ENCODE assay signal across 1 cellular context in the genomic region with DNA sequence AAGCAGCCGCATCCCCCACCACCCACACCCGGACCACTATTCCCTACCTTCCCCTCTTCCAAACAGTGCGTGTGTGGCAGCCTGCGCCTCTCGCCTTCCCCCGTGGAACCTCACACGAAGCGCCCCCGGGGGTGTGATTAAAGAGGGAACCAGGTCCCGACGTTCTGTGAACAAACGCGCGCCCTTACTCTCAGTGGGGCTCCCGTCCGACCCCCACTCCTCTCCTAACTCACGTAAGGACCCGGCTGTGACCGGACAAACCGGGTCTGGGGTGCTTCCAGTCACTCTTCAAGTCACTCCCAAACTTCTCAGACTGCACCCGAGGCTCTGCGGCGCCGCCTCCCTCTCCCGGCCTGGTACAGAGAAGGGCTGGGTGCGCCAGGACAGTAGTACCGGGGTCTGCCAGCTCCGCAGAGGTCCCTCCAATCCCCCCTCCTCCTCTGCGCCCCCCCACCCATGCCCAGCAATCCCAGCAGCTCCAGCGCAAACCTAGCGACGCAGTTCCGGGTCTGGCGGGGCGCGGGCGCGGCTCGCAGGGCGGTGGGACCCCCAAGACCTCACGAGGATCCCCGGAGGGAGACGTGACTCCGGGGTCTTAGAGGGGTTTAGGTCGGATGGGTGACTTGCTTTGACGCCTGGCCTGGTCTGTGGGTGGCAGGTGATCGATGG.
TF ChIP-seq lines count a peak whose summit lies in the region.

No MANE protein-coding gene starts in this region.

TF ChIP-seq in HCT116, 20 proteins besides CTCF, POLR2A, EP300 and RAD21:
- no peak for TF ChIP-seq CEBPB (IDR thresholded peaks at IDR 0.05; ENCODE audit: low read depth)
- no peak for TF ChIP-seq TCF7L2 (IDR thresholded peaks at IDR 0.05; ENCODE audit: borderline replicate concordance, extremely low read depth, insufficient read depth, insufficient read length)
- no peak for TF ChIP-seq POLR2AphosphoS5 (IDR thresholded peaks at IDR 0.05; ENCODE audit: low read depth, low read length)
- TF ChIP-seq EZH2 (IDR thresholded peaks at IDR 0.05): no peak
- TF ChIP-seq, protein P1, sequence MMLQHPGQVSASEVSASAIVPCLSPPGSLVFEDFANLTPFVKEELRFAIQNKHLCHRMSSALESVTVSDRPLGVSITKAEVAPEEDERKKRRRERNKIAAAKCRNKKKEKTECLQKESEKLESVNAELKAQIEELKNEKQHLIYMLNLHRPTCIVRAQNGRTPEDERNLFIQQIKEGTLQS (IDR thresholded peaks at IDR 0.05): no peak
- no peak for TF ChIP-seq ZFX (IDR thresholded peaks at IDR 0.05)
- TF ChIP-seq SIN3A (IDR thresholded peaks at IDR 0.05; ENCODE audit: low read depth): no peak
- TF ChIP-seq, protein P2, sequence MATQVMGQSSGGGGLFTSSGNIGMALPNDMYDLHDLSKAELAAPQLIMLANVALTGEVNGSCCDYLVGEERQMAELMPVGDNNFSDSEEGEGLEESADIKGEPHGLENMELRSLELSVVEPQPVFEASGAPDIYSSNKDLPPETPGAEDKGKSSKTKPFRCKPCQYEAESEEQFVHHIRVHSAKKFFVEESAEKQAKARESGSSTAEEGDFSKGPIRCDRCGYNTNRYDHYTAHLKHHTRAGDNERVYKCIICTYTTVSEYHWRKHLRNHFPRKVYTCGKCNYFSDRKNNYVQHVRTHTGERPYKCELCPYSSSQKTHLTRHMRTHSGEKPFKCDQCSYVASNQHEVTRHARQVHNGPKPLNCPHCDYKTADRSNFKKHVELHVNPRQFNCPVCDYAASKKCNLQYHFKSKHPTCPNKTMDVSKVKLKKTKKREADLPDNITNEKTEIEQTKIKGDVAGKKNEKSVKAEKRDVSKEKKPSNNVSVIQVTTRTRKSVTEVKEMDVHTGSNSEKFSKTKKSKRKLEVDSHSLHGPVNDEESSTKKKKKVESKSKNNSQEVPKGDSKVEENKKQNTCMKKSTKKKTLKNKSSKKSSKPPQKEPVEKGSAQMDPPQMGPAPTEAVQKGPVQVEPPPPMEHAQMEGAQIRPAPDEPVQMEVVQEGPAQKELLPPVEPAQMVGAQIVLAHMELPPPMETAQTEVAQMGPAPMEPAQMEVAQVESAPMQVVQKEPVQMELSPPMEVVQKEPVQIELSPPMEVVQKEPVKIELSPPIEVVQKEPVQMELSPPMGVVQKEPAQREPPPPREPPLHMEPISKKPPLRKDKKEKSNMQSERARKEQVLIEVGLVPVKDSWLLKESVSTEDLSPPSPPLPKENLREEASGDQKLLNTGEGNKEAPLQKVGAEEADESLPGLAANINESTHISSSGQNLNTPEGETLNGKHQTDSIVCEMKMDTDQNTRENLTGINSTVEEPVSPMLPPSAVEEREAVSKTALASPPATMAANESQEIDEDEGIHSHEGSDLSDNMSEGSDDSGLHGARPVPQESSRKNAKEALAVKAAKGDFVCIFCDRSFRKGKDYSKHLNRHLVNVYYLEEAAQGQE (IDR thresholded peaks at IDR 0.05; ENCODE audit: low read depth): no peak
- no peak for TF ChIP-seq EGR1 (IDR thresholded peaks at IDR 0.05; ENCODE audit: low read depth)
- TF ChIP-seq, protein P3, sequence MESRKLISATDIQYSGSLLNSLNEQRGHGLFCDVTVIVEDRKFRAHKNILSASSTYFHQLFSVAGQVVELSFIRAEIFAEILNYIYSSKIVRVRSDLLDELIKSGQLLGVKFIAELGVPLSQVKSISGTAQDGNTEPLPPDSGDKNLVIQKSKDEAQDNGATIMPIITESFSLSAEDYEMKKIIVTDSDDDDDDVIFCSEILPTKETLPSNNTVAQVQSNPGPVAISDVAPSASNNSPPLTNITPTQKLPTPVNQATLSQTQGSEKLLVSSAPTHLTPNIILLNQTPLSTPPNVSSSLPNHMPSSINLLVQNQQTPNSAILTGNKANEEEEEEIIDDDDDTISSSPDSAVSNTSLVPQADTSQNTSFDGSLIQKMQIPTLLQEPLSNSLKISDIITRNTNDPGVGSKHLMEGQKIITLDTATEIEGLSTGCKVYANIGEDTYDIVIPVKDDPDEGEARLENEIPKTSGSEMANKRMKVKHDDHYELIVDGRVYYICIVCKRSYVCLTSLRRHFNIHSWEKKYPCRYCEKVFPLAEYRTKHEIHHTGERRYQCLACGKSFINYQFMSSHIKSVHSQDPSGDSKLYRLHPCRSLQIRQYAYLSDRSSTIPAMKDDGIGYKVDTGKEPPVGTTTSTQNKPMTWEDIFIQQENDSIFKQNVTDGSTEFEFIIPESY (IDR thresholded peaks at IDR 0.05; ENCODE audit: extremely low read depth, insufficient replicate concordance, low read length): no peak
- no peak for TF ChIP-seq YY1 (IDR thresholded peaks at IDR 0.05; ENCODE audit: extremely low read depth, insufficient replicate concordance, low read depth, low read length)
- TF ChIP-seq FOSL1 (IDR thresholded peaks at IDR 0.05; ENCODE audit: low read depth): no peak
- TF ChIP-seq ELF1 (IDR thresholded peaks at IDR 0.05; ENCODE audit: borderline replicate concordance, low read depth): no peak
- TF ChIP-seq SRF (IDR thresholded peaks at IDR 0.05; ENCODE audit: low read depth): no peak
- TF ChIP-seq CBX3 (IDR thresholded peaks at IDR 0.05; ENCODE audit: low read depth): no peak
- TF ChIP-seq, protein P4, sequence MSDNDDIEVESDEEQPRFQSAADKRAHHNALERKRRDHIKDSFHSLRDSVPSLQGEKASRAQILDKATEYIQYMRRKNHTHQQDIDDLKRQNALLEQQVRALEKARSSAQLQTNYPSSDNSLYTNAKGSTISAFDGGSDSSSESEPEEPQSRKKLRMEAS (IDR thresholded peaks at IDR 0.05): no peak
- TF ChIP-seq SP1 (IDR thresholded peaks at IDR 0.05; ENCODE audit: low read depth): no peak
- no peak for TF ChIP-seq ZNF274 (IDR thresholded peaks at IDR 0.05; ENCODE audit: low read depth, low read length)
TF ChIP-seq in HCT116: peak in this region for 0.
